Comparison of ENCODE assay signal across 1 cellular context in genomic region chr1:156738916-156739315, GRCh38.
TF ChIP-seq lines count a peak whose summit lies in the region.

No MANE protein-coding gene starts in this region.

TF ChIP-seq in WTC11, 78 proteins besides CTCF, POLR2A, EP300 and RAD21 (continued from another document):
- TF ChIP-seq ZBTB43 (CRISPR knock-in tag; IDR thresholded peaks at IDR 0.05): no peak
- TF ChIP-seq RORB (CRISPR knock-in tag; IDR thresholded peaks at IDR 0.05): no peak
- no peak for TF ChIP-seq ZNF138 (CRISPR knock-in tag; conservative IDR thresholded peaks at IDR 0.05)
- TF ChIP-seq, protein P1, sequence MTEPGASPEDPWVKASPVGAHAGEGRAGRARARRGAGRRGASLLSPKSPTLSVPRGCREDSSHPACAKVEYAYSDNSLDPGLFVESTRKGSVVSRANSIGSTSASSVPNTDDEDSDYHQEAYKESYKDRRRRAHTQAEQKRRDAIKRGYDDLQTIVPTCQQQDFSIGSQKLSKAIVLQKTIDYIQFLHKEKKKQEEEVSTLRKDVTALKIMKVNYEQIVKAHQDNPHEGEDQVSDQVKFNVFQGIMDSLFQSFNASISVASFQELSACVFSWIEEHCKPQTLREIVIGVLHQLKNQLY (CRISPR knock-in tag; IDR thresholded peaks at IDR 0.05): no peak
- no peak for TF ChIP-seq RELA (CRISPR knock-in tag; IDR thresholded peaks at IDR 0.05; ENCODE audit: borderline replicate concordance)
- no peak for TF ChIP-seq PRRX2 (CRISPR knock-in tag; IDR thresholded peaks at IDR 0.05)
- TF ChIP-seq, protein P2, sequence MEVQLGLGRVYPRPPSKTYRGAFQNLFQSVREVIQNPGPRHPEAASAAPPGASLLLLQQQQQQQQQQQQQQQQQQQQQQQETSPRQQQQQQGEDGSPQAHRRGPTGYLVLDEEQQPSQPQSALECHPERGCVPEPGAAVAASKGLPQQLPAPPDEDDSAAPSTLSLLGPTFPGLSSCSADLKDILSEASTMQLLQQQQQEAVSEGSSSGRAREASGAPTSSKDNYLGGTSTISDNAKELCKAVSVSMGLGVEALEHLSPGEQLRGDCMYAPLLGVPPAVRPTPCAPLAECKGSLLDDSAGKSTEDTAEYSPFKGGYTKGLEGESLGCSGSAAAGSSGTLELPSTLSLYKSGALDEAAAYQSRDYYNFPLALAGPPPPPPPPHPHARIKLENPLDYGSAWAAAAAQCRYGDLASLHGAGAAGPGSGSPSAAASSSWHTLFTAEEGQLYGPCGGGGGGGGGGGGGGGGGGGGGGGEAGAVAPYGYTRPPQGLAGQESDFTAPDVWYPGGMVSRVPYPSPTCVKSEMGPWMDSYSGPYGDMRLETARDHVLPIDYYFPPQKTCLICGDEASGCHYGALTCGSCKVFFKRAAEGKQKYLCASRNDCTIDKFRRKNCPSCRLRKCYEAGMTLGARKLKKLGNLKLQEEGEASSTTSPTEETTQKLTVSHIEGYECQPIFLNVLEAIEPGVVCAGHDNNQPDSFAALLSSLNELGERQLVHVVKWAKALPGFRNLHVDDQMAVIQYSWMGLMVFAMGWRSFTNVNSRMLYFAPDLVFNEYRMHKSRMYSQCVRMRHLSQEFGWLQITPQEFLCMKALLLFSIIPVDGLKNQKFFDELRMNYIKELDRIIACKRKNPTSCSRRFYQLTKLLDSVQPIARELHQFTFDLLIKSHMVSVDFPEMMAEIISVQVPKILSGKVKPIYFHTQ (CRISPR knock-in tag; IDR thresholded peaks at IDR 0.05): no peak
- TF ChIP-seq SMAD3 (CRISPR knock-in tag; IDR thresholded peaks at IDR 0.05; ENCODE audit: borderline replicate concordance): no peak
